ENCODE assay signal across 10 cellular contexts in the genomic region with DNA sequence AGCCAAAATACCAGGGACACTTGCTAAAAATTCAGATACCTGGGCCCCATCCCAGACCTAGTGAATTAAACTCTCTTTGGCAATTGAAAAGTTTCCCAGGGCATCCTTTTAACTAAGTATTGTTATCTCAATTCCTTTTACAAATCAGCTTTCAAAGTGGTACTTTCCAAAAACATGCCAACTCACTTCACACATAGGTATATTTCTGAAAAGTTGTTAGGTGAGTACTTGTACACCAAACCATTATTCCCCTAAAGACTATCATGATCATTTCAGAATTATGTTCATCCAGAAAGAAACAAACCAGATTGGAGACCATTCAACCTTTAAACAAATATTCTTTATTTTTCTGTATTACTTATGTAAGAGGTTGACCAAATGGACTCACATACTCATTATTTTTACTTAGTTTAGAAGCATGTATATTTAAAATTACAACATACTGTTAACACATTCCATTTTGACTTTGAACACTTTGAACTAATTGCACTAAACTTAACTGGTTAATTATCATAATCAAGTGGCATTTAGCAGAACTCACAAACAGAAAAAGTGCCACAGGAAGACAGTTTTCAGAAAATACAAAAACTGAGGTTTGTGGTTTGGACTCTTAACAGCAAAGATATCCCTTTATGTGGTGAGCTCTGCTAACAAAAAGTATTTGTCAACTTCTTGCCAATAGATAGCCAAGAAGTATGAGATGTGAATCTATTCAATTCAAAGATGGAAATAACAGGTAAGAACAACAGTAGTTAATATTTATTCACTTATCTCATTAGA. TPM values are rescaled to one million over a fixed set of nuclear protein-coding genes. Genes with fewer than 3 reads are reported as not detected.
DNase-seq lines count a peak whose midpoint lies in the region; ATAC-seq and TF ChIP-seq lines count a peak whose summit lies in the region.
"Had no signal": no experiment of that assay in that cellular context is flagged by ENCODE, and none has a peak within 500 bp of the region (broad histone marks: within the 10 kb centered on the region; RNA-seq: fewer than 3 reads in every experiment).

No MANE protein-coding gene starts in this region.

- DNase-seq in CD1c-positive myeloid dendritic cell (ENCODE audit: extremely low spot score), result peak; percentile 5
- DNase-seq in OCI-M1 (lab: John Stamatoyannopoulos, UW), result peak; percentile 21
- no peak for DNase-seq in DMS53 (lab: John Stamatoyannopoulos, UW)
- DNase-seq in glutamatergic neuron, result no peak
- DNase-seq in T1000 (lab: John Stamatoyannopoulos, UW), result no peak
- no peak for DNase-seq in NCI-H1105 (lab: John Stamatoyannopoulos, UW)
- DNase-seq: NCI-H82 had no signal

- peaks cover 2% of the 10 kb centered on the region for H3K27me3 Mint-ChIP-seq in glutamatergic neuron (ENCODE audit: unreplicated experiment)

- TF ChIP-seq CTCF in glutamatergic neuron (IDR thresholded peaks at IDR 0.05; ENCODE audit: partially characterized antibody, unreplicated experiment), result no peak

- no peaks in the 10 kb centered on the region for H3K4me1 Mint-ChIP-seq in glutamatergic neuron (ENCODE audit: low read depth, unreplicated experiment)

- no peak overlapping the region for H3K4me3 Mint-ChIP-seq in glutamatergic neuron (ENCODE audit: unreplicated experiment)

- no peaks in the 10 kb centered on the region for H3K36me3 Mint-ChIP-seq in glutamatergic neuron (ENCODE audit: unreplicated experiment)

- no peaks in the 10 kb centered on the region for H3K9me3 Mint-ChIP-seq in glutamatergic neuron (ENCODE audit: unreplicated experiment)

- no peak overlapping the region for H3K27ac Mint-ChIP-seq in glutamatergic neuron (ENCODE audit: unreplicated experiment)

- ATAC-seq in GM19035 (IDR thresholded peaks at IDR 0.05; ENCODE audit: unreplicated experiment), result peak; percentile 84
- ATAC-seq in HG02885 (IDR thresholded peaks at IDR 0.05; ENCODE audit: poor library complexity, unreplicated experiment), result peak; percentile 88
- ATAC-seq: HCT116 had no signal

RNA-seq across cellular contexts. Expression of a gene that starts 40.7 kb away (rescaled TPM):
- total RNA-seq in glutamatergic neuron (ENCODE audit: unreplicated experiment), result 1.2 TPM

RNA-seq across cellular contexts. Expression of a gene that starts 40.8 kb away (rescaled TPM):
- 2.6 TPM for total RNA-seq in glutamatergic neuron (ENCODE audit: unreplicated experiment)

Comparison
In these comparisons a context has a peak if more than half of its experiments do, and no peak if none do; other contexts are left out.
1. DNase-seq: peak in CD1c-positive myeloid dendritic cell (single experiment) and OCI-M1 (single experiment); none in DMS53 (single experiment), glutamatergic neuron (single experiment), T1000 (single experiment) and NCI-H1105 (single experiment).